Comparison of ENCODE assay signal across 16 cellular contexts in genomic region chr15:78368671-78369070, GRCh38. TPM values are rescaled to one million over a fixed set of nuclear protein-coding genes. Genes with fewer than 3 reads are reported as not detected.
A peak's percentile ranks its signal among the peaks of the same experiment; 100 is the strongest.
DNase-seq lines count a peak whose midpoint lies in the region; ATAC-seq and TF ChIP-seq lines count a peak whose summit lies in the region.
"Had no signal": no experiment of that assay in that cellular context is flagged by ENCODE, and none has a peak within 500 bp of the region (broad histone marks: within the 10 kb centered on the region; RNA-seq: fewer than 3 reads in every experiment).

No MANE protein-coding gene starts in this region.

- no peaks in the 10 kb centered on the region for H3K9me3 ChIP-seq in upper lobe of left lung
- H3K9me3 ChIP-seq: pancreas had no signal

- H3K27ac ChIP-seq in foreskin keratinocyte, result no peak overlapping the region
- no peak overlapping the region for H3K27ac ChIP-seq in upper lobe of left lung
- H3K27ac ChIP-seq: epithelial cell of prostate, pancreas had no signal

- intact Hi-C loops in left ventricle myocardium superior (cut with micrococcal nuclease) (no loop called here), cardiac septum (cut with DNase I) (no loop called here)
- intact Hi-C loops in activated T-helper 2 cell treated with anti-CD3 and anti-CD28 coated beads, Interferon-gamma antibody, Interleukin-2, Interleukin-4, amounts not matched to agents 10 μg/mL and 5 μg/mL and 100 μg/mL, durations not matched to agents 14 hours and 24 hours and 36 hours (cut with micrococcal nuclease), result no loop called here

- H3K36me3 ChIP-seq in upper lobe of left lung, result no peaks in the 10 kb centered on the region
- H3K36me3 ChIP-seq: pancreas had no signal

- ATAC-seq in left ventricle myocardium superior (no peak), foreskin keratinocyte (peak; percentile 25), upper lobe of left lung (ENCODE audit: low FRiP score in 2 of 2) (no peak)
- ATAC-seq: activated naive CD8-positive, alpha-beta T cell treated with anti-CD3 and anti-CD28 coated beads, Interleukin-2, amount 50 U/mL, for 24 hours; pancreas had no signal

- no peak overlapping the region for H3K27ac Mint-ChIP-seq in activated T-helper 2 cell treated with anti-CD3 and anti-CD28 coated beads, Interferon-gamma antibody, Interleukin-2, Interleukin-4, amounts not matched to agents 10 μg/mL and 5 μg/mL and 100 μg/mL, durations not matched to agents 14 hours and 24 hours and 36 hours
- H3K27ac Mint-ChIP-seq: activated naive CD8-positive, alpha-beta T cell treated with anti-CD3 and anti-CD28 coated beads, Interleukin-2, amount 50 U/mL, for 24 hours; activated T-cell treated with anti-CD3 and anti-CD28 coated beads, Interleukin-2, amount 50 U/mL, for 24 hours had no signal

- H3K4me1 ChIP-seq in foreskin keratinocyte (no peaks in the 10 kb centered on the region), upper lobe of left lung (peaks cover 0 to 8% (median 3%) of the 10 kb centered on the region in 4 donors)
- H3K4me1 ChIP-seq: pancreas had no signal

- H3K4me3 ChIP-seq in upper lobe of left lung, result no peak overlapping the region
- H3K4me3 ChIP-seq: pancreas had no signal

- DNase-seq in left ventricle myocardium superior, result peak; percentile 31
- DNase-seq in cardiac septum (ENCODE audit: low spot score), result no peak
- DNase-seq in OCI-M1 (lab: John Stamatoyannopoulos, UW), result peak; percentile 14
- no peak for DNase-seq in foreskin keratinocyte
- DNase-seq in activated T-helper 2 cell treated with anti-CD3 and anti-CD28 coated beads, Interferon-gamma antibody, Interleukin-2, Interleukin-4, amounts not matched to agents 10 μg/mL and 5 μg/mL and 100 μg/mL, durations not matched to agents 14 hours and 24 hours and 36 hours (ENCODE audit: low spot score), result no peak
- no peak for DNase-seq in NCI-H1436 (lab: John Stamatoyannopoulos, UW)
- no peak for DNase-seq in upper lobe of left lung
- no peak for DNase-seq in NCI-H1694 (lab: John Stamatoyannopoulos, UW)
- DNase-seq: activated naive CD8-positive, alpha-beta T cell treated with anti-CD3 and anti-CD28 coated beads, Interleukin-2, amount 50 U/mL, for 24 hours; activated T-cell treated with anti-CD3 and anti-CD28 coated beads, Interleukin-2, amount 50 U/mL, for 24 hours; cerebellar nuclear complex; pancreas had no signal

- no peaks in the 10 kb centered on the region for H3K4me1 Mint-ChIP-seq in activated T-helper 2 cell treated with anti-CD3 and anti-CD28 coated beads, Interferon-gamma antibody, Interleukin-2, Interleukin-4, amounts not matched to agents 10 μg/mL and 5 μg/mL and 100 μg/mL, durations not matched to agents 14 hours and 24 hours and 36 hours (ENCODE audit: low read depth)
- H3K4me1 Mint-ChIP-seq: activated naive CD8-positive, alpha-beta T cell treated with anti-CD3 and anti-CD28 coated beads, Interleukin-2, amount 50 U/mL, for 24 hours had no signal

- no peak overlapping the region for H3K4me3 Mint-ChIP-seq in activated T-helper 2 cell treated with anti-CD3 and anti-CD28 coated beads, Interferon-gamma antibody, Interleukin-2, Interleukin-4, amounts not matched to agents 10 μg/mL and 5 μg/mL and 100 μg/mL, durations not matched to agents 14 hours and 24 hours and 36 hours (ENCODE audit: low read depth)
- H3K4me3 Mint-ChIP-seq: activated naive CD8-positive, alpha-beta T cell treated with anti-CD3 and anti-CD28 coated beads, Interleukin-2, amount 50 U/mL, for 24 hours; activated T-cell treated with anti-CD3 and anti-CD28 coated beads, Interleukin-2, amount 50 U/mL, for 24 hours had no signal

- H3K36me3 Mint-ChIP-seq in activated T-helper 2 cell treated with anti-CD3 and anti-CD28 coated beads, Interferon-gamma antibody, Interleukin-2, Interleukin-4, amounts not matched to agents 10 μg/mL and 5 μg/mL and 100 μg/mL, durations not matched to agents 14 hours and 24 hours and 36 hours (ENCODE audit: low read depth), result no peaks in the 10 kb centered on the region

- peaks cover 10% of the 10 kb centered on the region for H3K27me3 Mint-ChIP-seq in activated T-helper 2 cell treated with anti-CD3 and anti-CD28 coated beads, Interferon-gamma antibody, Interleukin-2, Interleukin-4, amounts not matched to agents 10 μg/mL and 5 μg/mL and 100 μg/mL, durations not matched to agents 14 hours and 24 hours and 36 hours (ENCODE audit: low read depth)

- H3K27me3 ChIP-seq in foreskin keratinocyte (peaks cover 3% of the 10 kb centered on the region), upper lobe of left lung (no peaks in the 10 kb centered on the region)
- H3K27me3 ChIP-seq: pancreas had no signal

- 33 to 55% methylated on average over 5 of the region's 5 CpGs for WGBS in upper lobe of left lung, 2 donors

- no peak for TF ChIP-seq EP300 in upper lobe of left lung (IDR thresholded peaks at IDR 0.05)

- no peak for TF ChIP-seq CTCF in foreskin keratinocyte (conservative IDR thresholded peaks at IDR 0.05)
- no peak for TF ChIP-seq CTCF in upper lobe of left lung (IDR thresholded peaks at IDR 0.05)

- no peak for TF ChIP-seq POLR2A in upper lobe of left lung (IDR thresholded peaks at IDR 0.05)

- no peaks in the 10 kb centered on the region for H3K9me3 Mint-ChIP-seq in activated T-helper 2 cell treated with anti-CD3 and anti-CD28 coated beads, Interferon-gamma antibody, Interleukin-2, Interleukin-4, amounts not matched to agents 10 μg/mL and 5 μg/mL and 100 μg/mL, durations not matched to agents 14 hours and 24 hours and 36 hours
- H3K9me3 Mint-ChIP-seq: activated naive CD8-positive, alpha-beta T cell treated with anti-CD3 and anti-CD28 coated beads, Interleukin-2, amount 50 U/mL, for 24 hours; activated T-cell treated with anti-CD3 and anti-CD28 coated beads, Interleukin-2, amount 50 U/mL, for 24 hours had no signal

RNA-seq across cellular contexts. Expression of gene CRABP1, which starts 28.5 kb away (rescaled TPM):
- total RNA-seq in left ventricle myocardium superior (not detected), cardiac septum (not detected), foreskin keratinocyte (not detected in 2 replicates), upper lobe of left lung (under 1 TPM in 2 of 6 donors, not detected in 4; 0.44 to 0.57 TPM)
- polyA plus RNA-seq in foreskin keratinocyte, result not detected in 2 replicates
- 0.57 TPM in 1 of 2 replicates, not detected in the other for total RNA-seq in activated T-helper 2 cell treated with anti-CD3 and anti-CD28 coated beads, Interferon-gamma antibody, Interleukin-2, Interleukin-4, amounts not matched to agents 10 μg/mL and 5 μg/mL and 100 μg/mL, durations not matched to agents 14 hours and 24 hours and 36 hours
- total RNA-seq: mononuclear cell had no signal
- polyA plus RNA-seq: AG04450, keratinocyte had no signal

Comparison
In these comparisons a context has a peak if more than half of its experiments do, and no peak if none do; other contexts are left out.
1. DNase-seq: peak in left ventricle myocardium superior (single experiment) and OCI-M1 (single experiment); none in cardiac septum (single experiment), foreskin keratinocyte (0 of 2), activated T-helper 2 cell treated with anti-CD3 and anti-CD28 coated beads, Interferon-gamma antibody, Interleukin-2, Interleukin-4, amounts not matched to agents 10 μg/mL and 5 μg/mL and 100 μg/mL, durations not matched to agents 14 hours and 24 hours and 36 hours (single experiment), NCI-H1436 (single experiment), upper lobe of left lung (0 of 2) and NCI-H1694 (single experiment).